Comparison of ENCODE assay signal across 9 cellular contexts in genomic region chr10:49053053-49053997, GRCh38.
DNase-seq lines count a peak whose midpoint lies in the region; ATAC-seq and TF ChIP-seq lines count a peak whose summit lies in the region.
"Had no signal": no experiment of that assay in that cellular context is flagged by ENCODE, and none has a peak within 500 bp of the region (broad histone marks: within the 10 kb centered on the region; RNA-seq: fewer than 3 reads in every experiment).

No MANE protein-coding gene starts in this region.

- H3K27me3 Mint-ChIP-seq in activated CD4-positive, alpha-beta T cell treated with anti-CD3 and anti-CD28 coated beads for 36 hours, result peaks cover 6% of the 10 kb centered on the region
- peaks cover 3% of the 10 kb centered on the region for H3K27me3 Mint-ChIP-seq in activated CD4-positive, alpha-beta memory T cell treated with anti-CD3 and anti-CD28 coated beads for 36 hours

- peaks cover 3% of the 10 kb centered on the region for H3K4me1 Mint-ChIP-seq in activated CD4-positive, alpha-beta T cell treated with anti-CD3 and anti-CD28 coated beads for 36 hours
- H3K4me1 Mint-ChIP-seq in activated CD4-positive, alpha-beta memory T cell treated with anti-CD3 and anti-CD28 coated beads for 36 hours (ENCODE audit: low read depth), result no peaks in the 10 kb centered on the region
- peaks cover 8% of the 10 kb centered on the region for H3K4me1 Mint-ChIP-seq in stimulated activated effector memory CD8-positive, alpha-beta T cell treated with anti-CD3 and anti-CD28 coated beads, Interleukin-12 subunit alpha, Interleukin-12 subunit beta, amount 100 ng/mL, for 72 hours

- no peaks in the 10 kb centered on the region for H3K36me3 ChIP-seq in uterus

- intact Hi-C loops in activated CD4-positive, alpha-beta T cell treated with anti-CD3 and anti-CD28 coated beads for 36 hours (cut with DNase I, micrococcal nuclease), result no loop called here
- intact Hi-C loops in activated CD4-positive, alpha-beta memory T cell treated with anti-CD3 and anti-CD28 coated beads for 36 hours (cut with micrococcal nuclease), result no loop called here
- intact Hi-C loops in uterus (cut with DNase I; ENCODE audit: low total_unique reads), result no loop called here

- no peaks in the 10 kb centered on the region for H3K9me3 Mint-ChIP-seq in activated CD4-positive, alpha-beta T cell treated with anti-CD3 and anti-CD28 coated beads for 36 hours (ENCODE audit: low read depth)
- H3K9me3 Mint-ChIP-seq in activated CD4-positive, alpha-beta memory T cell treated with anti-CD3 and anti-CD28 coated beads for 36 hours, result no peaks in the 10 kb centered on the region
- H3K9me3 Mint-ChIP-seq in stimulated activated effector memory CD8-positive, alpha-beta T cell treated with anti-CD3 and anti-CD28 coated beads, Interleukin-12 subunit alpha, Interleukin-12 subunit beta, amount 100 ng/mL, for 72 hours, result no peaks in the 10 kb centered on the region
- H3K9me3 Mint-ChIP-seq: natural killer cell treated with Interleukin-12 subunit alpha and Interleukin-12 subunit beta and Interleukin-15 and Interleukin-18, amount 100 ng/mL, for 72 hours had no signal

- no peak overlapping the region for H3K4me3 Mint-ChIP-seq in activated CD4-positive, alpha-beta T cell treated with anti-CD3 and anti-CD28 coated beads for 36 hours
- H3K4me3 Mint-ChIP-seq in activated CD4-positive, alpha-beta memory T cell treated with anti-CD3 and anti-CD28 coated beads for 36 hours, result no peak overlapping the region
- no peak overlapping the region for H3K4me3 Mint-ChIP-seq in stimulated activated effector memory CD8-positive, alpha-beta T cell treated with anti-CD3 and anti-CD28 coated beads, Interleukin-12 subunit alpha, Interleukin-12 subunit beta, amount 100 ng/mL, for 72 hours
- H3K4me3 Mint-ChIP-seq: natural killer cell treated with Interleukin-12 subunit alpha and Interleukin-12 subunit beta and Interleukin-15 and Interleukin-18, amount 100 ng/mL, for 72 hours had no signal

- H3K27ac Mint-ChIP-seq in activated CD4-positive, alpha-beta T cell treated with anti-CD3 and anti-CD28 coated beads for 36 hours, result no peak overlapping the region
- no peak overlapping the region for H3K27ac Mint-ChIP-seq in activated CD4-positive, alpha-beta memory T cell treated with anti-CD3 and anti-CD28 coated beads for 36 hours
- H3K27ac Mint-ChIP-seq in stimulated activated effector memory CD8-positive, alpha-beta T cell treated with anti-CD3 and anti-CD28 coated beads, Interleukin-12 subunit alpha, Interleukin-12 subunit beta, amount 100 ng/mL, for 72 hours, result peak overlapping the region; percentile 77

- POLR2A ChIA-PET in activated CD4-positive, alpha-beta T cell treated with anti-CD3 and anti-CD28 coated beads for 36 hours (lab: Charles Lee), result no interaction called here
- POLR2A ChIA-PET in activated CD4-positive, alpha-beta memory T cell treated with anti-CD3 and anti-CD28 coated beads for 36 hours (lab: Charles Lee), result no interaction called here

- H3K27ac ChIP-seq in uterus, result no peak overlapping the region

- H3K9me3 ChIP-seq in uterus, result no peaks in the 10 kb centered on the region

- TF ChIP-seq CTCF in uterus (IDR thresholded peaks at IDR 0.05), result no peak

- no peaks in the 10 kb centered on the region for H3K27me3 ChIP-seq in uterus

- peak; percentile 34 for DNase-seq in activated CD4-positive, alpha-beta T cell treated with anti-CD3 and anti-CD28 coated beads for 36 hours
- DNase-seq in activated CD4-positive, alpha-beta T cell treated with anti-CD3 and anti-CD28 coated beads, Interleukin-2, amount 50 U/mL, for 4 hours, result no peak
- DNase-seq in activated CD4-positive, alpha-beta memory T cell treated with anti-CD3 and anti-CD28 coated beads for 36 hours, result peak; percentile 32
- peak in 1 of 2 donors; percentile 54 for DNase-seq in stimulated activated effector memory CD8-positive, alpha-beta T cell treated with anti-CD3 and anti-CD28 coated beads, Interleukin-12 subunit alpha, Interleukin-12 subunit beta, amount 100 ng/mL, for 72 hours (ENCODE audit: low spot score in 2 of 2)
- no peak for DNase-seq in NCI-H526 (lab: John Stamatoyannopoulos, UW)
- DNase-seq in uterus, result no peak

- CTCF ChIA-PET in activated CD4-positive, alpha-beta T cell treated with anti-CD3 and anti-CD28 coated beads for 36 hours (lab: Charles Lee), result interaction anchor here (0.6 kb wide), 1 partner anchor 296 kb away, joined by 3 read pairs; no protein-coding TSS in a partner anchor
- CTCF ChIA-PET in activated CD4-positive, alpha-beta memory T cell treated with anti-CD3 and anti-CD28 coated beads for 36 hours (lab: Charles Lee), result interaction anchor here (1.0 to 1.7 kb wide), 2 partner anchors 24 to 397 kb away, joined by 3 to 4 read pairs; no protein-coding TSS in a partner anchor

- H3K4me3 ChIP-seq in uterus, result no peak overlapping the region

- ATAC-seq in activated CD4-positive, alpha-beta T cell treated with anti-CD3 and anti-CD28 coated beads for 36 hours, result peak; percentile 30
- ATAC-seq in HG02938 (IDR thresholded peaks at IDR 0.05; ENCODE audit: unreplicated experiment) (peak; percentile 90), HG03457 (IDR thresholded peaks at IDR 0.05; ENCODE audit: unreplicated experiment) (no peak)
- ATAC-seq in stimulated activated effector memory CD8-positive, alpha-beta T cell treated with anti-CD3 and anti-CD28 coated beads, Interleukin-12 subunit alpha, Interleukin-12 subunit beta, amount 100 ng/mL, for 72 hours, result peak; percentile 74

- H3K36me3 Mint-ChIP-seq in activated CD4-positive, alpha-beta T cell treated with anti-CD3 and anti-CD28 coated beads for 36 hours (ENCODE audit: low read depth), result no peaks in the 10 kb centered on the region
- H3K36me3 Mint-ChIP-seq in activated CD4-positive, alpha-beta memory T cell treated with anti-CD3 and anti-CD28 coated beads for 36 hours, result no peaks in the 10 kb centered on the region
- no peaks in the 10 kb centered on the region for H3K36me3 Mint-ChIP-seq in stimulated activated effector memory CD8-positive, alpha-beta T cell treated with anti-CD3 and anti-CD28 coated beads, Interleukin-12 subunit alpha, Interleukin-12 subunit beta, amount 100 ng/mL, for 72 hours
- H3K36me3 Mint-ChIP-seq: natural killer cell treated with Interleukin-12 subunit alpha and Interleukin-12 subunit beta and Interleukin-15 and Interleukin-18, amount 100 ng/mL, for 72 hours had no signal

- peaks cover 0 to 5% of the 10 kb centered on the region in 2 donors for H3K4me1 ChIP-seq in uterus

- TF ChIP-seq POLR2A in uterus (IDR thresholded peaks at IDR 0.05), result no peak

Comparison
In these comparisons a context has a peak if more than half of its experiments do, and no peak if none do; other contexts are left out.
1. DNase-seq: peak in activated CD4-positive, alpha-beta T cell treated with anti-CD3 and anti-CD28 coated beads for 36 hours (single experiment) and activated CD4-positive, alpha-beta memory T cell treated with anti-CD3 and anti-CD28 coated beads for 36 hours (single experiment); none in activated CD4-positive, alpha-beta T cell treated with anti-CD3 and anti-CD28 coated beads, Interleukin-2, amount 50 U/mL, for 4 hours (0 of 2), NCI-H526 (0 of 2) and uterus (0 of 2).